ENCODE assay signal across 22 cellular contexts in the genomic region with DNA sequence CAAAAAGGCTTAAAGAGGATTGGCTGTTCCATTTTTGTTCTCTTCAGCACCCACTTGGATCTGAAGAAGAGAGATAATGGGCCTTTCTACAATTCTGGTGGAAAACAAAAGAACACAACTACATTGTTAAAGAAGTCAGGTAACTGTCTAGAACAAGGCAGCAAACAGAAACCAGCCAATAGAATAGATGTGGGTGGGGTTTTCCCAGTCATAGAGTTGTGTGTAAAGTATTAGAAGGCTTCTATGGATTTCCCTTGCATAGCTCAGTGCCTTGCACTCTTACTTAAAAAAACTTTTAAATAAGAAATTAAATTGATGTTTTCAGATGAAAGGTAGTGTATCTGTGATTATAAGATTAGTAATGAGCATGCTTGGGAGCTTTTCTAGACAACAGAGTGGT.
"Had no signal": no experiment of that assay in that cellular context is flagged by ENCODE, and none has a peak within 500 bp of the region (broad histone marks: within the 10 kb centered on the region; RNA-seq: fewer than 3 reads in every experiment).

No MANE protein-coding gene starts in this region.

- H3K4me3 ChIP-seq: adrenal gland, ascending aorta, lower lobe of right lung, mucosa of descending colon, pancreas, psoas muscle, right atrium auricular region, upper lobe of left lung had no signal

- H3K9me3 ChIP-seq: adrenal gland, ascending aorta, lower lobe of right lung, mucosa of descending colon, pancreas, psoas muscle, upper lobe of left lung had no signal

- DNase-seq: activated CD4-positive, alpha-beta T cell treated with anti-CD3 and anti-CD28 coated beads for 1 hour; activated CD4-positive, alpha-beta T cell treated with anti-CD3 and anti-CD28 coated beads, Interleukin-2, amount 50 U/mL, for 1 hour; activated CD8-positive, alpha-beta T cell treated with anti-CD3 and anti-CD28 coated beads, Interleukin-2, amount 10 ng/mL, durations not matched to agents 7 days and 5 days; activated naive CD4-positive, alpha-beta T cell; adrenal gland; brain microvascular endothelial cell; caudate nucleus; effector memory CD4-positive, alpha-beta T cell; foreskin keratinocyte; lower lobe of right lung; mesendoderm; mucosa of descending colon; nephron progenitor cell; pancreas; psoas muscle; stimulated activated CD4-positive, alpha-beta T cell treated with anti-CD3 and anti-CD28 coated beads, Interleukin-12 subunit alpha, Interleukin-12 subunit beta, amount 100 ng/mL, for 4 hours; stimulated activated CD4-positive, alpha-beta T cell treated with anti-CD3 and anti-CD28 coated beads, Interleukin-4, amount 100 ng/mL, for 4 hours; stimulated activated naive CD8-positive, alpha-beta T cell treated with anti-CD3 and anti-CD28 coated beads, Interleukin-15, Interleukin-2, amounts not matched to agents 100 U/mL and 50 U/mL, for 24 hours; upper lobe of left lung had no signal

- FAIRE-seq: pancreas had no signal

- H3K27ac ChIP-seq: adrenal gland, ascending aorta, brain microvascular endothelial cell, foreskin keratinocyte, lower lobe of right lung, pancreas, psoas muscle, right atrium auricular region, upper lobe of left lung had no signal

- H3K27me3 ChIP-seq: adrenal gland, ascending aorta, brain microvascular endothelial cell, foreskin keratinocyte, pancreas, right atrium auricular region, upper lobe of left lung had no signal

- H3K4me1 ChIP-seq: adrenal gland, ascending aorta, foreskin keratinocyte, lower lobe of right lung, pancreas, psoas muscle, right atrium auricular region, upper lobe of left lung had no signal

- H3K36me3 ChIP-seq: adrenal gland, ascending aorta, brain microvascular endothelial cell, lower lobe of right lung, pancreas, right atrium auricular region, upper lobe of left lung had no signal

- ATAC-seq: activated CD8-positive, alpha-beta T cell treated with anti-CD3 and anti-CD28 coated beads, Interleukin-2, amount 10 ng/mL, durations not matched to agents 7 days and 5 days; foreskin keratinocyte; left lobe of liver; lower lobe of right lung; mucosa of descending colon; pancreas; psoas muscle; stimulated activated naive CD8-positive, alpha-beta T cell treated with anti-CD3 and anti-CD28 coated beads, Interleukin-15, Interleukin-2, amounts not matched to agents 100 U/mL and 50 U/mL, for 24 hours had no signal
